ENCODE assay signal across 31 cellular contexts in the genomic region with DNA sequence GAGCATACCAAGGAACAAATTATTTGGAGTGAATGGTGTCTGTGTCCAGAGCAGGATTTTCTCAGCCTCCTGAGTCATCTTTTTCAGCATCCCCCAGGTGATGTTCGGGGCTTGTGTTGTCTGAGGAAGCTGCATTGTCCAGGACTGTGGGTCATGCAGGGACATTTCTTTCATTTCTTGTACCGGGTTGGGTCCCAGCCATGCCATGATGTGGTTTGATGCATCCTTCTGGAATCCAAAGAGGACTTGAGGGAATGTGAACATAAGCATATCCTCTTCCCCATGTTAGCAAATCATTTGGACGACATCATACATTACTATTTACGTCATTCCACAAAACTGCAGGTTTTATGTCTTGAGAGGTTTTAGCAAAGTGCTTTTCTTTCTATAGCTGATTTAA.
DNase-seq lines count a peak whose midpoint lies in the region; ATAC-seq and TF ChIP-seq lines count a peak whose summit lies in the region.
"Had no signal": no experiment of that assay in that cellular context is flagged by ENCODE, and none has a peak within 500 bp of the region (broad histone marks: within the 10 kb centered on the region; RNA-seq: fewer than 3 reads in every experiment).

No MANE protein-coding gene starts in this region.

- POLR2A ChIA-PET in MCF 10A (lab: Yijun Ruan, JAX): no interaction called here

- ATAC-seq in HG02623 (IDR thresholded peaks at IDR 0.05; ENCODE audit: unreplicated experiment): no peak
- no peak for ATAC-seq in HG02571 (IDR thresholded peaks at IDR 0.05; ENCODE audit: unreplicated experiment)
- ATAC-seq in GM19452 (IDR thresholded peaks at IDR 0.05; ENCODE audit: unreplicated experiment): no peak
- ATAC-seq: activated CD4-positive, CD25-positive, alpha-beta regulatory T cell treated with anti-CD3 and anti-CD28 coated beads, Interleukin-2, amount 50 U/mL, for 24 hours; activated naive CD8-positive, alpha-beta T cell treated with anti-CD3 and anti-CD28 coated beads, Interleukin-2, amount 50 U/mL, for 24 hours; left cardiac atrium; stimulated activated naive B cell treated with anti-CD40 and anti-IgM and Interleukin-4, amounts not matched to agents 10 μg/mL and 1 μg/mL and 100 μg/mL, for 72 hours; T-helper 17 cell; upper lobe of right lung had no signal

- H3K27me3 ChIP-seq in mammary epithelial cell (ENCODE audit: insufficient read depth, low read length): no peaks in the 10 kb centered on the region
- H3K27me3 ChIP-seq: hepatocyte, suprapubic skin, upper lobe of right lung had no signal

- H3K27ac ChIP-seq in mammary epithelial cell (ENCODE audit: insufficient read depth, low read depth, low read length): no peak overlapping the region
- H3K27ac ChIP-seq: 22Rv1, hepatocyte, suprapubic skin, upper lobe of right lung had no signal

- no peak overlapping the region for H3K9ac ChIP-seq in mammary epithelial cell (ENCODE audit: insufficient read depth, low read length)

- DNase-seq in mammary epithelial cell (peak; percentile 2), MCF 10A (ENCODE audit: unreplicated experiment) (no peak), M059J (ENCODE audit: low read depth) (peak; percentile 74), choroid plexus epithelial cell (ENCODE audit: low read depth) (peak; percentile 12), NCI-H2107 treated with DMSO at 0.1 percent for 48 hours (lab: John Stamatoyannopoulos, UW; ENCODE audit: unreplicated experiment) (no peak)
- DNase-seq: activated CD4-positive, alpha-beta memory T cell treated with anti-CD3 and anti-CD28 coated beads, Interleukin-2, amount 10 ng/mL, durations not matched to agents 7 days and 5 days; activated CD8-positive, alpha-beta memory T cell treated with anti-CD3 and anti-CD28 coated beads, Interleukin-2, amount 50 U/mL, for 4 hours; activated naive CD4-positive, alpha-beta T cell; activated naive CD8-positive, alpha-beta T cell treated with anti-CD3 and anti-CD28 coated beads, Interleukin-2, amount 50 U/mL, for 24 hours; AML-193; CD4-positive, alpha-beta T cell; H9; KG1; left cardiac atrium; NCI-H1417 treated with DMSO at 0.1 percent for 48 hours; NCI-H2029 treated with DMSO at 0.1 percent for 48 hours; NCI-H2227 treated with DMSO at 0.1 percent for 48 hours; NCI-H526 treated with DMSO at 0.1 percent for 48 hours; NK-92 treated with Interleukin-12 subunit alpha and Interleukin-12 subunit beta, amount 100 ng/mL, for 24 hours; stimulated activated naive B cell treated with anti-CD40 and anti-IgM and Interleukin-4, amounts not matched to agents 10 μg/mL and 1 μg/mL and 100 μg/mL, for 72 hours; T-helper 17 cell; upper lobe of right lung had no signal

- H3K27me3 Mint-ChIP-seq in MCF 10A (ENCODE audit: insufficient read depth, unreplicated experiment): no peaks in the 10 kb centered on the region
- H3K27me3 Mint-ChIP-seq: activated CD4-positive, alpha-beta memory T cell treated with anti-CD3 and anti-CD28 coated beads, Interleukin-2, amount 10 ng/mL, durations not matched to agents 7 days and 5 days; activated naive CD8-positive, alpha-beta T cell treated with anti-CD3 and anti-CD28 coated beads, Interleukin-2, amount 50 U/mL, for 24 hours; brain; CD4-positive, alpha-beta T cell; stimulated activated naive B cell treated with anti-CD40 and anti-IgM and Interleukin-4, amounts not matched to agents 10 μg/mL and 1 μg/mL and 100 μg/mL, for 72 hours; T-helper 17 cell had no signal

- no TSS peak for BruUV-seq in mammary epithelial cell (replicated peaks; lab: Mats Ljungman, UMichigan)
- BruUV-seq in MCF 10A (replicated peaks; lab: Mats Ljungman, UMichigan): no TSS peak

- H3K9me3 ChIP-seq in mammary epithelial cell (replicated peaks; ENCODE audit: insufficient read depth, low read length): no peaks in the 10 kb centered on the region

- no peak overlapping the region for H3K27ac Mint-ChIP-seq in MCF 10A (ENCODE audit: low read depth, unreplicated experiment)
- H3K27ac Mint-ChIP-seq: activated CD4-positive, alpha-beta memory T cell treated with anti-CD3 and anti-CD28 coated beads, Interleukin-2, amount 10 ng/mL, durations not matched to agents 7 days and 5 days; activated naive CD8-positive, alpha-beta T cell treated with anti-CD3 and anti-CD28 coated beads, Interleukin-2, amount 50 U/mL, for 24 hours; brain; CD4-positive, alpha-beta T cell; nephron; stimulated activated naive B cell treated with anti-CD40 and anti-IgM and Interleukin-4, amounts not matched to agents 10 μg/mL and 1 μg/mL and 100 μg/mL, for 72 hours; T-helper 17 cell had no signal

- H3K4me1 Mint-ChIP-seq in MCF 10A (ENCODE audit: insufficient read depth, unreplicated experiment): no peaks in the 10 kb centered on the region
- H3K4me1 Mint-ChIP-seq: activated CD4-positive, alpha-beta memory T cell treated with anti-CD3 and anti-CD28 coated beads, Interleukin-2, amount 10 ng/mL, durations not matched to agents 7 days and 5 days; activated naive CD8-positive, alpha-beta T cell treated with anti-CD3 and anti-CD28 coated beads, Interleukin-2, amount 50 U/mL, for 24 hours; brain; H9; nephron; stimulated activated naive B cell treated with anti-CD40 and anti-IgM and Interleukin-4, amounts not matched to agents 10 μg/mL and 1 μg/mL and 100 μg/mL, for 72 hours; T-helper 17 cell had no signal

- H4K20me1 ChIP-seq in mammary epithelial cell (ENCODE audit: insufficient read depth, low read length): no peaks in the 10 kb centered on the region

- WGBS in mammary epithelial cell (ENCODE audit: low coverage, missing lambda C conversion rate): 45% methylated on average over 4 of the region's 4 CpGs

- dilution Hi-C loops in mammary epithelial cell (cut with HindIII; ENCODE audit: low sequenced_read_pairs): no loop called here

- H3K4me3 ChIP-seq in mammary epithelial cell (replicated peaks in 1 of 3; ENCODE audit: insufficient read depth in 1 of 3, low read depth in 2 of 3, low read length in 3 of 3) (no peak overlapping the region), choroid plexus epithelial cell (ENCODE audit: low read depth, low read length) (no peak overlapping the region)
- H3K4me3 ChIP-seq: hepatocyte, suprapubic skin, upper lobe of right lung had no signal

- CTCF ChIA-PET in mammary epithelial cell (lab: Charles Lee; ENCODE audit: low non-redundant PET): no interaction called here
- CTCF ChIA-PET in MCF 10A (lab: Yijun Ruan, JAX): no interaction called here

- H3K79me2 ChIP-seq in mammary epithelial cell (ENCODE audit: insufficient read depth, low read length): no peaks in the 10 kb centered on the region
- H3K79me2 ChIP-seq: hepatocyte had no signal

- H3K4me1 ChIP-seq in mammary epithelial cell (ENCODE audit: insufficient read depth, low read length): no peaks in the 10 kb centered on the region
- H3K4me1 ChIP-seq: suprapubic skin, upper lobe of right lung had no signal

- peaks cover 8% of the 10 kb centered on the region for H3K9me3 Mint-ChIP-seq in MCF 10A (ENCODE audit: unreplicated experiment)

- no peak overlapping the region for H3K4me2 ChIP-seq in mammary epithelial cell (ENCODE audit: insufficient read depth, low read depth, low read length)
- H3K4me2 ChIP-seq: hepatocyte had no signal

- H2AFZ ChIP-seq in mammary epithelial cell (ENCODE audit: low read depth, low read length): no peak overlapping the region
- H2AFZ ChIP-seq: hepatocyte had no signal

- no peaks in the 10 kb centered on the region for H3K36me3 ChIP-seq in mammary epithelial cell (ENCODE audit: insufficient read depth, low read length)
- H3K36me3 ChIP-seq: suprapubic skin, upper lobe of right lung had no signal

- intact Hi-C loops in mammary epithelial cell (cut with micrococcal nuclease): no loop called here
- intact Hi-C loops in MCF 10A (cut with micrococcal nuclease): no loop called here

- in situ Hi-C loops in mammary epithelial cell (cut with MboI; ENCODE audit: low sequenced_read_pairs in 2 of 2): no loop called here

- H3K36me3 Mint-ChIP-seq in MCF 10A (ENCODE audit: insufficient read depth, unreplicated experiment): no peaks in the 10 kb centered on the region
- H3K36me3 Mint-ChIP-seq: brain; stimulated activated naive B cell treated with anti-CD40 and anti-IgM and Interleukin-4, amounts not matched to agents 10 μg/mL and 1 μg/mL and 100 μg/mL, for 72 hours had no signal

- H3K4me3 Mint-ChIP-seq in MCF 10A (ENCODE audit: unreplicated experiment): no peak overlapping the region
- H3K4me3 Mint-ChIP-seq: activated CD4-positive, alpha-beta memory T cell treated with anti-CD3 and anti-CD28 coated beads, Interleukin-2, amount 10 ng/mL, durations not matched to agents 7 days and 5 days; activated naive CD8-positive, alpha-beta T cell treated with anti-CD3 and anti-CD28 coated beads, Interleukin-2, amount 50 U/mL, for 24 hours; brain; CD4-positive, alpha-beta T cell; H9; nephron; stimulated activated naive B cell treated with anti-CD40 and anti-IgM and Interleukin-4, amounts not matched to agents 10 μg/mL and 1 μg/mL and 100 μg/mL, for 72 hours; T-helper 17 cell had no signal

- no peak for TF ChIP-seq CTCF in mammary epithelial cell (conservative IDR thresholded peaks at IDR 0.05 in 1 of 2, IDR thresholded peaks at IDR 0.05 in 1 of 2; ENCODE audit: extremely low read depth in 1 of 2, insufficient read depth in 1 of 2, low read depth in 1 of 2, low read length in 2 of 2)
- TF ChIP-seq CTCF in MCF 10A (IDR thresholded peaks at IDR 0.05; ENCODE audit: unreplicated experiment): no peak
- no peak for TF ChIP-seq CTCF in choroid plexus epithelial cell (conservative IDR thresholded peaks at IDR 0.05; ENCODE audit: low read depth, low read length)

Comparison
In these comparisons a context has a peak if more than half of its experiments do, and no peak if none do; other contexts are left out.
1. DNase-seq: peak in mammary epithelial cell (single experiment), M059J (single experiment) and choroid plexus epithelial cell (single experiment); none in MCF 10A (single experiment) and NCI-H2107 treated with DMSO at 0.1 percent for 48 hours (single experiment).